19 cellular contexts compared by ENCODE assay signal in the genomic region with DNA sequence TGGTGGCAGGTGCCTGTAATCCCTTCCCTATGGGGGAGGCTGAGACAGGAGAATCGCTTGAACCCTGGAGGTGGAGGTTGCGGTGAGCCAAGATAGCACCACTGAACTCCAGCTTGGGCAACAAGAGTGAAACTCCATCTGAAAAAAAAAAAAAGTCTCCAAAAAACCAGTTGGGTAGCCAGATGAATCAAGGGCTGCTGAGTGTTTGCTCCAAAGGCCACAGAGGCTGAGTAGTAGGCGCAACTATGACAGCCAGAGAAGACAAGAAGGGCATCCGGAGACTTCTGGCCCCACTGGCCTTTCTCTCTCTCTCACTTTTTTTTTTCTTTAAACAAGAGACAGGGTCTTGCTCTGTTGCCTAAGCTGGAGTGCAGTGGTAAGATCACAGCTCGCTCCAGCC.
DNase-seq lines count a peak whose midpoint lies in the region; ATAC-seq and TF ChIP-seq lines count a peak whose summit lies in the region.
"Had no signal": no experiment of that assay in that cellular context is flagged by ENCODE, and none has a peak within 500 bp of the region (broad histone marks: within the 10 kb centered on the region; RNA-seq: fewer than 3 reads in every experiment).

No MANE protein-coding gene starts in this region.

- H3K27ac ChIP-seq in cardiac muscle cell (peak overlapping the region; percentile 98), upper lobe of right lung (no peak overlapping the region)

- H3K27me3 ChIP-seq in cardiac muscle cell (no peaks in the 10 kb centered on the region), upper lobe of right lung (no peaks in the 10 kb centered on the region)

- no peaks in the 10 kb centered on the region for H3K9me3 Mint-ChIP-seq in activated B cell treated with CpG ODN at 0.5 μM for 24 hours
- H3K9me3 Mint-ChIP-seq in memory B cell: no peaks in the 10 kb centered on the region

- H3K36me3 Mint-ChIP-seq in activated B cell treated with CpG ODN at 0.5 μM for 24 hours (ENCODE audit: low read depth) (no peaks in the 10 kb centered on the region), memory B cell (no peaks in the 10 kb centered on the region)

- no peaks in the 10 kb centered on the region for H3K9me3 ChIP-seq in cardiac muscle cell (ENCODE audit: low read depth)
- no peaks in the 10 kb centered on the region for H3K9me3 ChIP-seq in upper lobe of right lung

- CTCF ChIA-PET in activated B cell treated with CpG ODN at 0.5 μM for 24 hours (lab: Charles Lee): interaction anchor here (1.6 to 2.3 kb wide), 2 partner anchors 18 to 30 kb away, joined by 4 to 8 read pairs; no protein-coding TSS in a partner anchor

- no peak for TF ChIP-seq CTCF in cardiac muscle cell (IDR thresholded peaks at IDR 0.05; ENCODE audit: low read depth, low read length)
- TF ChIP-seq CTCF in activated B cell treated with CpG ODN at 0.5 μM for 24 hours (IDR thresholded peaks at IDR 0.05): no peak
- TF ChIP-seq CTCF in upper lobe of right lung (IDR thresholded peaks at IDR 0.05): no peak

- H3K27ac Mint-ChIP-seq in activated B cell treated with CpG ODN at 0.5 μM for 24 hours: peak overlapping the region; percentile 85
- H3K27ac Mint-ChIP-seq in memory B cell: peak overlapping the region; percentile 65

- H3K36me3 ChIP-seq in cardiac muscle cell (no peaks in the 10 kb centered on the region), upper lobe of right lung (no peaks in the 10 kb centered on the region)

- H3K27me3 Mint-ChIP-seq in activated B cell treated with CpG ODN at 0.5 μM for 24 hours (no peaks in the 10 kb centered on the region), memory B cell (no peaks in the 10 kb centered on the region)

- POLR2A ChIA-PET in activated B cell treated with CpG ODN at 0.5 μM for 24 hours (lab: Charles Lee): interaction anchor here (1.0 to 1.2 kb wide), 2 partner anchors 32 to 328 kb away, joined by 3 read pairs; a partner anchor contains a TSS

- H3K4me1 ChIP-seq in cardiac muscle cell (ENCODE audit: low read depth) (peaks cover 38% of the 10 kb centered on the region), upper lobe of right lung (peaks cover 14% of the 10 kb centered on the region)

- no peak overlapping the region for H3K4me3 ChIP-seq in cardiac muscle cell
- H3K4me3 ChIP-seq in upper lobe of right lung: no peak overlapping the region

- intact Hi-C loops in left cardiac atrium (cut with DNase I) (no loop called here), activated B cell treated with CpG ODN at 0.5 μM for 24 hours (cut with micrococcal nuclease) (loop anchor here (2.0 kb wide), 1 partner anchor 17 kb away; no protein-coding TSS in a partner anchor), upper lobe of right lung (cut with DNase I) (no loop called here)

- DNase-seq in cardiac muscle cell (ENCODE audit: low read depth in 1 of 2, low spot score in 1 of 2) (no peak), left cardiac atrium (no peak), activated B cell treated with CpG ODN at 0.5 μM for 24 hours (no peak), memory B cell (ENCODE audit: low spot score in 2 of 2) (no peak), upper lobe of right lung (peak; percentile 27)
- DNase-seq: 8988T, C1 segment of cervical spinal cord, DMS 273 treated with DMSO at 0.1 percent for 48 hours, GF-D8, IMR-90, Kasumi-1, MM.1S, NCI-H1092 treated with DMSO at 0.1 percent for 48 hours, NCI-H2081 treated with DMSO at 0.1 percent for 48 hours, NCI-H524 treated with DMSO at 0.1 percent for 48 hours, SIG-M5 had no signal

- no peak for ATAC-seq in left cardiac atrium
- no peak for ATAC-seq in activated B cell treated with CpG ODN at 0.5 μM for 24 hours (ENCODE audit: low read depth)
- no peak for ATAC-seq in memory B cell (ENCODE audit: low read depth)
- no peak for ATAC-seq in upper lobe of right lung
- ATAC-seq in HG02678 (IDR thresholded peaks at IDR 0.05; ENCODE audit: unreplicated experiment): no peak
- no peak for ATAC-seq in esophagus mucosa
- ATAC-seq in HG02798 (IDR thresholded peaks at IDR 0.05; ENCODE audit: poor library complexity, unreplicated experiment): no peak

- H3K4me3 Mint-ChIP-seq in activated B cell treated with CpG ODN at 0.5 μM for 24 hours (peak overlapping the region; percentile 58), memory B cell (peak overlapping the region; percentile 69)

- H3K4me1 Mint-ChIP-seq in activated B cell treated with CpG ODN at 0.5 μM for 24 hours: peaks cover 49% of the 10 kb centered on the region
- peaks cover 26% of the 10 kb centered on the region for H3K4me1 Mint-ChIP-seq in memory B cell
